ENCODE assay signal across 18 cellular contexts in genomic region chr7:2255145-2256139, GRCh38. TPM values are rescaled to one million over a fixed set of nuclear protein-coding genes. Genes with fewer than 3 reads are reported as not detected.
A peak's percentile ranks its signal among the peaks of the same experiment; 100 is the strongest.
DNase-seq lines count a peak whose midpoint lies in the region; ATAC-seq, FAIRE-seq and TF ChIP-seq lines count a peak whose summit lies in the region.
"Had no signal": no experiment of that assay in that cellular context is flagged by ENCODE, and none has a peak within 500 bp of the region (broad histone marks: within the 10 kb centered on the region; RNA-seq: fewer than 3 reads in every experiment).

No MANE protein-coding gene starts in this region.

- no peaks in the 10 kb centered on the region for H3K9me3 ChIP-seq in left ventricle myocardium inferior (replicated peaks)
- H3K9me3 ChIP-seq: SJCRH30, spleen had no signal

- H3K4me3 ChIP-seq in left ventricle myocardium inferior, result no peak overlapping the region
- H3K4me3 ChIP-seq in epithelial cell of esophagus (ENCODE audit: low read length), result no peak overlapping the region
- H3K4me3 ChIP-seq: hepatocyte, SJCRH30, spleen had no signal

- H3K36me3 ChIP-seq in left ventricle myocardium inferior, result peaks cover 31% of the 10 kb centered on the region

- intact Hi-C loops in Right ventricle myocardium inferior (cut with DNase I) (no loop called here), left ventricle myocardium inferior (cut with micrococcal nuclease) (no loop called here)

- no peak overlapping the region for H3K27ac ChIP-seq in left ventricle myocardium inferior (replicated peaks)
- H3K27ac ChIP-seq: hepatocyte, SJCRH30, spleen had no signal

- DNase-seq in Right ventricle myocardium inferior (ENCODE audit: missing footprints) (peak; percentile 45), left ventricle myocardium inferior (no peak), RCC 7860 (ENCODE audit: low spot score) (peak; percentile 47), epithelial cell of esophagus (ENCODE audit: low read depth) (peak; percentile 36), NCI-H524 treated with DMSO at 0.1 percent for 48 hours (lab: John Stamatoyannopoulos, UW) (no peak), NCI-H187 treated with DMSO at 0.1 percent for 48 hours (lab: John Stamatoyannopoulos, UW) (no peak)
- DNase-seq: HFFc6, NCI-H1105 treated with DMSO at 0.1 percent for 48 hours, NCI-H2107, NCI-H526 treated with DMSO at 0.1 percent for 48 hours, SJCRH30, spleen, T-helper 9 cell had no signal

- H3K4me1 ChIP-seq in left ventricle myocardium inferior, result no peaks in the 10 kb centered on the region
- H3K4me1 ChIP-seq: SJCRH30 had no signal

- H3K27me3 ChIP-seq in left ventricle myocardium inferior (ENCODE audit: low read depth), result no peaks in the 10 kb centered on the region
- H3K27me3 ChIP-seq: hepatocyte, SJCRH30, spleen had no signal

- TF ChIP-seq CTCF in left ventricle myocardium inferior (IDR thresholded peaks at IDR 0.05; ENCODE audit: borderline replicate concordance), result no peak
- no peak for TF ChIP-seq CTCF in epithelial cell of esophagus (IDR thresholded peaks at IDR 0.05; ENCODE audit: insufficient read depth, low read depth, low read length, missing control alignments)

- no peak for FAIRE-seq in RCC 7860 (lab: Jason Lieb, UNC)
- FAIRE-seq: colon had no signal

- no peak for ATAC-seq in Right ventricle myocardium inferior
- ATAC-seq in HG03039 (IDR thresholded peaks at IDR 0.05; ENCODE audit: unreplicated experiment), result no peak
- no peak for ATAC-seq in GM18868 (IDR thresholded peaks at IDR 0.05; ENCODE audit: unreplicated experiment)
- ATAC-seq: activated CD4-positive, CD25-positive, alpha-beta regulatory T cell treated with anti-CD3 and anti-CD28 coated beads, Interleukin-2, amount 50 U/mL, for 24 hours had no signal

RNA-seq across cellular contexts. Expression of gene NUDT1, which starts 13.4 kb away (rescaled TPM):
- 13.6 TPM for total RNA-seq in Right ventricle myocardium inferior
- total RNA-seq in left ventricle myocardium inferior, result 12.5 TPM

RNA-seq across cellular contexts. Expression of gene MRM2, which starts 13.4 kb away (rescaled TPM):
- total RNA-seq in Right ventricle myocardium inferior (20.7 TPM), left ventricle myocardium inferior (19.9 TPM)

RNA-seq across cellular contexts. Expression of gene MAD1L1, which starts 22.7 kb away (rescaled TPM):
- total RNA-seq in Right ventricle myocardium inferior (19.1 TPM), left ventricle myocardium inferior (16.2 TPM)

RNA-seq across cellular contexts. Expression of gene SNX8, which starts 58.8 kb away (rescaled TPM):
- 18.8 TPM for total RNA-seq in Right ventricle myocardium inferior
- total RNA-seq in left ventricle myocardium inferior, result 16.8 TPM

Comparison
In these comparisons a context has a peak if more than half of its experiments do, and no peak if none do; other contexts are left out.
1. DNase-seq: peak in Right ventricle myocardium inferior (single experiment), RCC 7860 (single experiment) and epithelial cell of esophagus (single experiment); none in left ventricle myocardium inferior (single experiment), NCI-H524 treated with DMSO at 0.1 percent for 48 hours (single experiment) and NCI-H187 treated with DMSO at 0.1 percent for 48 hours (single experiment).